Comparison of ENCODE assay signal across 9 cellular contexts in genomic region chr4:144174401-144175067, GRCh38. TPM values are rescaled to one million over a fixed set of nuclear protein-coding genes. Genes with fewer than 3 reads are reported as not detected.
DNase-seq lines count a peak whose midpoint lies in the region; ATAC-seq and TF ChIP-seq lines count a peak whose summit lies in the region.
"Had no signal": no experiment of that assay in that cellular context is flagged by ENCODE, and none has a peak within 500 bp of the region (broad histone marks: within the 10 kb centered on the region; RNA-seq: fewer than 3 reads in every experiment).

No MANE protein-coding gene starts in this region.

- POLR2A ChIA-PET in AG04449 (lab: Yijun Ruan, JAX) = no interaction called here

- H3K4me3 Mint-ChIP-seq in memory B cell = no peak overlapping the region

- peak; percentile 24 for ATAC-seq in memory B cell (ENCODE audit: low read depth)

- CTCF ChIA-PET in AG04449 (lab: Yijun Ruan, JAX) = interaction anchor here (0.9 to 1.9 kb wide), 6 partner anchors 10 to 923 kb away, joined by 3 to 8 read pairs (median 7); partner anchors contain the start of genes ABCE1 and ANAPC10

- no peak overlapping the region for H3K27ac Mint-ChIP-seq in memory B cell

- TF ChIP-seq CTCF in AG04449 (IDR thresholded peaks at IDR 0.05; ENCODE audit: insufficient read depth, low read length, missing control alignments) = no peak

- H3K4me1 Mint-ChIP-seq in memory B cell = no peaks in the 10 kb centered on the region

- peaks cover 3% of the 10 kb centered on the region for H3K27me3 Mint-ChIP-seq in memory B cell

- H3K36me3 Mint-ChIP-seq in memory B cell = no peaks in the 10 kb centered on the region

- no peaks in the 10 kb centered on the region for H3K9me3 Mint-ChIP-seq in memory B cell

- peak; percentile 2 for DNase-seq in AG04449 (ENCODE audit: low read depth, low spot score)
- peak; percentile 5 for DNase-seq in GDM1 (lab: John Stamatoyannopoulos, UW)
- peak; percentile 50 for DNase-seq in H4 (ENCODE audit: low spot score)
- peak; percentile 8 for DNase-seq in KG1 (lab: John Stamatoyannopoulos, UW)
- DNase-seq in SHP77 treated with DMSO at 0.1 percent for 48 hours (lab: John Stamatoyannopoulos, UW) = peak; percentile 32
- DNase-seq in dedifferentiated amniotic fluid mesenchymal stem cell (ENCODE audit: extremely low spot score) = peak; percentile 63
- peak in 1 of 2 donors; percentile 25 for DNase-seq in memory B cell (ENCODE audit: low spot score in 2 of 2)
- DNase-seq in T-helper 9 cell = no peak

- no peak overlapping the region for H3K4me3 ChIP-seq in AG04449 (ENCODE audit: low read depth, low read length)
- H3K4me3 ChIP-seq: SJSA1 had no signal

RNA-seq across cellular contexts. Expression of gene GYPA, which starts 34.0 kb away (rescaled TPM):
- total RNA-seq in H4 (2014; rRNA removed; shearing (Covaris generic)) = not detected in 2 replicates
- total RNA-seq: SJSA1 had no signal
